ENCODE assay signal across 1 cellular context in the genomic region with DNA sequence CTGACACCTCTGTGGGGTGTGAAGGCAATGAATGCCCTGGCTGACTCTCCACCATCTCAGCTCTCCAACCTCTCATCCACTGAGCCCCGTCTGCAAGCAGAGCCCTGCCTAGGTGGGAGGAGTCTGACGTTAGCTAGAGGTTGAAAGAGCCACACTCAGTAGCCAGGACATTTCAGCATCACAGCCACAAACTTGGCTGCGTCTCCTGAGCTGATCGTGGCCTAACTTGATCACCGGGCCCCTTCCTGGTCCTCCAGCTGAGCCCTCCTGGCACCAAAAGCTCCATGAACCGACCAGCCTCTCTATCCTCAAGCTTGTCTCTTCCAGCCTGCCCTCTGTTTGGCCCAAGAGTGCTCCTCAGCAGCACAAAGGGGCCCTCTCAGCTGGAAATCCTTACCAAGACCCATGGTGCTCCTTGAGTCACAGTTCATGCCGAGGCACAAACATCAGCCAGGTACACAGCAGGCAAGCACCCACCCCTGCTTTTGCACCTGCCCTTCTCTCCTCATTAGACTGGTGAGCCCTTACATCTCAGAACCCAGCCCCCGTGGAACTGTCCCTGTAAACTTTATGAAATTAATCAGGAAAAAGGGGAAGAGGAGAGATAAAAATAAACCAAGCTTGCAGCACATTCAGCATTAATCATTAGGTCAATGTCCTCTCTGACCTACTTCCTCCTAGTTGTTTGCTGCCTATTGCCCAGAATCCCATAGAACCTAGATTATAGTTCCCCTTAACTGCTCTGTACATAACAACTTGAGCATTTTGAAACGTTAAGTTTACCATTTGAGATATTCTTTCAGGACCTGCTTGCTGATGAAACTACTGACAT.
TF ChIP-seq lines count a peak whose summit lies in the region.

No MANE protein-coding gene starts in this region.

TF ChIP-seq in WTC11, 78 proteins besides CTCF, POLR2A, EP300 and RAD21 (continued from another document):
- TF ChIP-seq AR (CRISPR knock-in tag; IDR thresholded peaks at IDR 0.05): no peak
- no peak for TF ChIP-seq ESRRA (CRISPR knock-in tag; IDR thresholded peaks at IDR 0.05; ENCODE audit: borderline replicate concordance)
- no peak for TF ChIP-seq HMGA2 (CRISPR knock-in tag; IDR thresholded peaks at IDR 0.05)
- no peak for TF ChIP-seq RORB (CRISPR knock-in tag; IDR thresholded peaks at IDR 0.05)
- TF ChIP-seq GTF2I (CRISPR knock-in tag; conservative IDR thresholded peaks at IDR 0.05): no peak
- no peak for TF ChIP-seq ZBTB43 (CRISPR knock-in tag; IDR thresholded peaks at IDR 0.05)
